8 cellular contexts compared by ENCODE assay signal in genomic region chr6:45922728-45923351, GRCh38.
DNase-seq lines count a peak whose midpoint lies in the region; ATAC-seq and TF ChIP-seq lines count a peak whose summit lies in the region.

No MANE protein-coding gene starts in this region.

- H4K91ac ChIP-seq in neuronal stem cell (ENCODE audit: low read depth, low read length, poor library complexity): no peak overlapping the region

- H2BK12ac ChIP-seq in neuronal stem cell (ENCODE audit: low read length): no peak overlapping the region

- no peak overlapping the region for H3K14ac ChIP-seq in neuronal stem cell (ENCODE audit: low read length)

- no peaks in the 10 kb centered on the region for H3K27me3 Mint-ChIP-seq in Caco-2 (ENCODE audit: insufficient read depth, unreplicated experiment)
- H3K27me3 Mint-ChIP-seq in activated T-cell treated with anti-CD3 and anti-CD28 coated beads, Interleukin-2, amount 50 U/mL, for 4 hours (ENCODE audit: low read depth): no peaks in the 10 kb centered on the region

- BruUV-seq in Caco-2 (replicated peaks; lab: Mats Ljungman, UMichigan): no TSS peak

- no peak overlapping the region for H3K27ac Mint-ChIP-seq in Caco-2 (ENCODE audit: unreplicated experiment)

- no peak overlapping the region for H3K18ac ChIP-seq in neuronal stem cell (ENCODE audit: low read length)

- no peak overlapping the region for H2BK15ac ChIP-seq in neuronal stem cell (ENCODE audit: low read length)

- DNase-seq in Caco-2 (peak; percentile 43 to 64), H7 (peak; percentile 58), NOMO-1 (lab: John Stamatoyannopoulos, UW; ENCODE audit: unreplicated experiment in 2 of 2) (peak; percentile 35 to 67), fibroblast of peridontal ligament (ENCODE audit: extremely low read depth) (peak; percentile 88), neuronal stem cell (ENCODE audit: low spot score) (peak; percentile 59), stomach (peak; percentile 53)
- DNase-seq in activated T-cell treated with anti-CD3 and anti-CD28 coated beads, Interleukin-2, amount 50 U/mL, for 4 hours: peak; percentile 24

- no peak overlapping the region for H2AK5ac ChIP-seq in neuronal stem cell (ENCODE audit: low read depth, low read length)

- no peaks in the 10 kb centered on the region for H3K36me3 Mint-ChIP-seq in Caco-2 (ENCODE audit: insufficient read depth, unreplicated experiment)
- no peaks in the 10 kb centered on the region for H3K36me3 Mint-ChIP-seq in activated T-cell treated with anti-CD3 and anti-CD28 coated beads, Interleukin-2, amount 50 U/mL, for 4 hours (ENCODE audit: insufficient read depth)

- H4K8ac ChIP-seq in neuronal stem cell (ENCODE audit: low read depth, low read length): no peak overlapping the region

- H3K4me3 Mint-ChIP-seq in Caco-2 (ENCODE audit: unreplicated experiment): no peak overlapping the region
- peak overlapping the region; percentile 2 for H3K4me3 Mint-ChIP-seq in activated T-cell treated with anti-CD3 and anti-CD28 coated beads, Interleukin-2, amount 50 U/mL, for 4 hours

- POLR2A ChIA-PET in Caco-2 (lab: Charles Lee): no interaction called here

- no peak overlapping the region for H3K4me2 ChIP-seq in neuronal stem cell (ENCODE audit: insufficient read depth, low read length, poor library complexity, severe bottlenecking)

- H3K23ac ChIP-seq in neuronal stem cell (ENCODE audit: low read depth, low read length, poor library complexity): no peak overlapping the region

- no peak for TF ChIP-seq POLR2A in stomach (IDR thresholded peaks at IDR 0.05)

- H3K9me3 ChIP-seq in Caco-2: no peaks in the 10 kb centered on the region
- H3K9me3 ChIP-seq in neuronal stem cell (replicated peaks in 1 of 2; ENCODE audit: control insufficient read depth in 2 of 2, insufficient read depth in 1 of 2, low read depth in 1 of 2, low read length in 2 of 2): no peaks in the 10 kb centered on the region
- H3K9me3 ChIP-seq in stomach: no peaks in the 10 kb centered on the region

- H3K9ac ChIP-seq in neuronal stem cell (ENCODE audit: low read depth, low read length, poor library complexity): no peak overlapping the region

- H3K27me3 ChIP-seq in Caco-2 (replicated peaks; ENCODE audit: control insufficient read depth, insufficient read depth, low read length) (no peaks in the 10 kb centered on the region), H7 (ENCODE audit: control insufficient read depth, insufficient read depth, low read length) (no peaks in the 10 kb centered on the region), neuronal stem cell (ENCODE audit: control insufficient read depth in 3 of 3, insufficient read depth in 3 of 3, low read depth in 1 of 3, low read length in 3 of 3) (no peaks in the 10 kb centered on the region), stomach (peaks cover 0 to 3% (median 0%) of the 10 kb centered on the region in 3 donors)

- H2AFZ ChIP-seq in neuronal stem cell (ENCODE audit: low read length): peak overlapping the region; percentile 71

- CTCF ChIA-PET in Caco-2 (lab: Charles Lee): interaction anchor here (0.5 to 1.4 kb wide), 8 partner anchors 43 to 1447 kb away, joined by 3 to 22 read pairs (median 5); no protein-coding TSS in a partner anchor

- WGBS in neuronal stem cell (ENCODE audit: extremely low coverage in 2 of 2, insufficient read length in 2 of 2, insufficient replicate concordance in 1 of 2), 2 donors: no CpG with 5 or more reads among the region's 11 CpGs
- WGBS in stomach, 5 donors: 31 to 41% (median 37%) methylated on average over 11 of the region's 11 CpGs

- H2BK120ac ChIP-seq in neuronal stem cell (ENCODE audit: low read depth, low read length): no peak overlapping the region

- ATAC-seq in activated T-cell treated with anti-CD3 and anti-CD28 coated beads, Interleukin-2, amount 50 U/mL, for 4 hours: no peak
- ATAC-seq in GM19023 (IDR thresholded peaks at IDR 0.05; ENCODE audit: unreplicated experiment): no peak

- intact Hi-C loops in Caco-2 (cut with micrococcal nuclease; ENCODE audit: unreplicated experiment): loop anchor here (1.0 to 10.0 kb wide), 5 partner anchors 42 to 1448 kb away; no protein-coding TSS in a partner anchor
- intact Hi-C loops in stomach (cut with DNase I; ENCODE audit: low total_unique reads): no loop called here

- no peak overlapping the region for H3K27ac ChIP-seq in neuronal stem cell (replicated peaks; ENCODE audit: low read length)
- no peak overlapping the region for H3K27ac ChIP-seq in stomach

- no peaks in the 10 kb centered on the region for H3K9me3 Mint-ChIP-seq in Caco-2 (ENCODE audit: unreplicated experiment)
- no peaks in the 10 kb centered on the region for H3K9me3 Mint-ChIP-seq in activated T-cell treated with anti-CD3 and anti-CD28 coated beads, Interleukin-2, amount 50 U/mL, for 4 hours

- no peak for TF ChIP-seq EP300 in stomach (IDR thresholded peaks at IDR 0.05)

- peaks cover 6% of the 10 kb centered on the region for H3K4me1 Mint-ChIP-seq in Caco-2 (ENCODE audit: low read depth, unreplicated experiment)
- peaks cover 35% of the 10 kb centered on the region for H3K4me1 Mint-ChIP-seq in activated T-cell treated with anti-CD3 and anti-CD28 coated beads, Interleukin-2, amount 50 U/mL, for 4 hours (ENCODE audit: low read depth)

- no peaks in the 10 kb centered on the region for H3K79me1 ChIP-seq in neuronal stem cell (ENCODE audit: low read depth, low read length)

- H3K4me1 ChIP-seq in Caco-2 (peaks cover 4% of the 10 kb centered on the region; the same call in 1 of the 2 replicates), neuronal stem cell (ENCODE audit: control insufficient read depth in 2 of 2, insufficient read depth in 1 of 2, low read depth in 1 of 2, low read length in 2 of 2) (peaks cover 0 to 6% of the 10 kb centered on the region in 2 donors), stomach (no peaks in the 10 kb centered on the region)

- TF ChIP-seq CTCF in Caco-2 (IDR thresholded peaks at IDR 0.05; ENCODE audit: insufficient read depth in 1 of 2, low read depth in 1 of 2, low read length in 1 of 2, severe bottlenecking in 1 of 2, unreplicated experiment in 1 of 2): peak; percentile 35 to 58
- peak in 5 of 7 experiments; percentile 16 to 58 (median 29) for TF ChIP-seq CTCF in stomach (IDR thresholded peaks at IDR 0.05)

- H3K4ac ChIP-seq in neuronal stem cell (ENCODE audit: low read length): no peak overlapping the region

- no peak overlapping the region for H3K4me3 ChIP-seq in Caco-2 (ENCODE audit: low read depth, low read length)
- H3K4me3 ChIP-seq in H7 (ENCODE audit: insufficient read depth, low read depth, low read length): no peak overlapping the region
- no peak overlapping the region for H3K4me3 ChIP-seq in neuronal stem cell (ENCODE audit: low read length in 2 of 2)
- H3K4me3 ChIP-seq in stomach: no peak overlapping the region

- no peak overlapping the region for H2BK5ac ChIP-seq in neuronal stem cell (ENCODE audit: low read length)

- no peaks in the 10 kb centered on the region for H3K36me3 ChIP-seq in Caco-2 (ENCODE audit: control insufficient read depth, insufficient read depth, low read length)
- no peaks in the 10 kb centered on the region for H3K36me3 ChIP-seq in H7 (replicated peaks; ENCODE audit: control insufficient read depth, insufficient read depth, low read length)
- no peaks in the 10 kb centered on the region for H3K36me3 ChIP-seq in neuronal stem cell (replicated peaks in 1 of 2; ENCODE audit: control insufficient read depth in 2 of 2, insufficient read depth in 2 of 2, low read length in 2 of 2)
- no peaks in the 10 kb centered on the region for H3K36me3 ChIP-seq in stomach

Comparison
In these comparisons a context has a peak if more than half of its experiments do, and no peak if none do; other contexts are left out.
1. DNase-seq: peak in every context shown above with its lines; median percentile 88 in fibroblast of peridontal ligament; 59 in neuronal stem cell; 58 in H7; 54 in Caco-2; 53 in stomach; 51 in NOMO-1; 24 in activated T-cell treated with anti-CD3 and anti-CD28 coated beads, Interleukin-2, amount 50 U/mL, for 4 hours.